ENCODE assay signal across 8 cellular contexts in the genomic region with DNA sequence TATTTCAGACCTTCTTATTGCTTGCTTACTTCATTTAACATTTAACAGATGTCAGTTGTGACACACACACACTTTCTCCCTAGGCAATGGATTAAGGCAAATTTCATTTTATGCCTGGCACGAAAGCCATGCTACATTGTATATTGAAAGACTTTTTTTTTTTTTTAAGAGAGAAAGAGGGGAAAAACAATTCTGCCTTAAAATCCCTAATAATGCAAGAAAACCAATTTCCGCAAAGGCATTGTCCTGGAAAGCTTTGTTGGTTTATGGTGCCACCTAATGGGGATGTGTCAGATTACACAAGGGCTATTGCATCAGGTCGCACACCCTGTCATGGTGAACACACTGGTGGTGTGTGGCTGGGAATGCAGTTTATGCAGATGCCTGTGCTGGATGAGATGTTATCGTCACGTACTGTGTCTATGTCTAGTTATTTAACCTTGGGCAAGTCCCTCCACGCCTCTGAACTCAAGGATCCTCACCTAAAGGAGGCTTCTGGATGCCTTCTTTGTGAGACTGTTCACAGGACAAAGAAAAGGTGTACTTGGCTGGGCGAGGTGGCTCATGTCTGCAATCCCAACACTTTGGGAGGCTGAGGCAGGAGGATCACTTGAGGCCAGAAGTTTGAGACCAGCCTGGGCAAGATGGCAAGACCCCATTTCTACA. TPM values are rescaled to one million over a fixed set of nuclear protein-coding genes. Genes with fewer than 3 reads are reported as not detected.
DNase-seq lines count a peak whose midpoint lies in the region; ATAC-seq and TF ChIP-seq lines count a peak whose summit lies in the region.

No MANE protein-coding gene starts in this region.

- in situ Hi-C loops in transverse colon (cut with MboI; ENCODE audit: low pct_ligation_motif_present in 1 of 4, low pct_unique_long_range_greater_than_20kb in 1 of 4, low sequenced_read_pairs in 3 of 4): loop anchor here in 3 of 4 donors (5.0 to 25.0 kb wide), 3 partner anchors 259 to 514 kb away; no protein-coding TSS in a partner anchor

- DNase-seq in Daoy (ENCODE audit: low read depth) (peak; percentile 72), SIG-M5 treated with dmso at 0.1 percent for 504 hours (lab: John Stamatoyannopoulos, UW; ENCODE audit: unreplicated experiment) (peak; percentile 87), germinal center (ENCODE audit: low spot score) (peak; percentile 71), transverse colon (peak; percentile 64)
- peak; percentile 83 for DNase-seq in activated effector memory CD4-positive, alpha-beta T cell treated with anti-CD3 and anti-CD28 coated beads, Interleukin-2, amount 50 U/mL, for 16 hours

- peak; percentile 91 for ATAC-seq in GM21825 (IDR thresholded peaks at IDR 0.05; ENCODE audit: unreplicated experiment)

- H3K36me3 ChIP-seq in parathyroid adenoma (ENCODE audit: control insufficient read depth, insufficient read depth, low read length) (no peaks in the 10 kb centered on the region), transverse colon (no peaks in the 10 kb centered on the region)

- H2AFZ ChIP-seq in parathyroid adenoma: peak overlapping the region; percentile 35

- H3K9ac ChIP-seq in parathyroid adenoma: no peak overlapping the region

- H3K9me3 ChIP-seq in parathyroid adenoma (ENCODE audit: control insufficient read depth, low read length): no peaks in the 10 kb centered on the region
- no peaks in the 10 kb centered on the region for H3K9me3 ChIP-seq in transverse colon

- intact Hi-C loops in transverse colon (cut with DNase I; ENCODE audit: low total_unique reads): loop anchor here (1.0 kb wide), 1 partner anchor 262 kb away; no protein-coding TSS in a partner anchor

- H3K27ac ChIP-seq in parathyroid adenoma: no peak overlapping the region
- no peak overlapping the region for H3K27ac ChIP-seq in transverse colon

- H3K4me1 ChIP-seq in parathyroid adenoma: peaks cover 7% of the 10 kb centered on the region
- H3K4me1 ChIP-seq in transverse colon: no peaks in the 10 kb centered on the region

- peak; percentile 87 for TF ChIP-seq CTCF in LNCAP (IDR thresholded peaks at IDR 0.05)
- peak; percentile 84 for TF ChIP-seq CTCF in parathyroid adenoma (IDR thresholded peaks at IDR 0.05)
- TF ChIP-seq CTCF in transverse colon (IDR thresholded peaks at IDR 0.05): peak; percentile 79 to 87 (median 82)

- peak overlapping the region; percentile 42 for H3K4me2 ChIP-seq in parathyroid adenoma (ENCODE audit: low read length)

- 0 to 13% methylated on average over 2 to 7 of the region's 7 CpGs for WGBS in transverse colon (ENCODE audit: low coverage in 1 of 2), 2 donors

- no peak for TF ChIP-seq EP300 in transverse colon (IDR thresholded peaks at IDR 0.05; ENCODE audit: low read depth)

- no peak for TF ChIP-seq POLR2A in transverse colon (IDR thresholded peaks at IDR 0.05)

- H3K4me3 ChIP-seq in parathyroid adenoma (ENCODE audit: low read depth, low read length) (no peak overlapping the region), transverse colon (no peak overlapping the region)

- H3K27me3 ChIP-seq in parathyroid adenoma (ENCODE audit: control insufficient read depth, insufficient read depth, low read length): no peaks in the 10 kb centered on the region
- no peaks in the 10 kb centered on the region for H3K27me3 ChIP-seq in transverse colon

- no peaks in the 10 kb centered on the region for H3K79me2 ChIP-seq in parathyroid adenoma

RNA-seq across cellular contexts. Expression of a gene that starts 37.3 kb away (rescaled TPM):
- 25.4 and 27.9 TPM in 2 replicates for total RNA-seq in Daoy (2014; rRNA removed; shearing (Covaris generic))
- 10 to 100 TPM in 3 of 4 donors, 1 to 10 TPM in 1; 6.7 to 25.7 (median 15.7) TPM for total RNA-seq in transverse colon

RNA-seq across cellular contexts. Expression of a gene that starts 54.4 kb away (rescaled TPM):
- not detected in 2 replicates for total RNA-seq in Daoy (2014; rRNA removed; shearing (Covaris generic))
- not detected for total RNA-seq in transverse colon
